ENCODE assay signal across 8 cellular contexts in the genomic region with DNA sequence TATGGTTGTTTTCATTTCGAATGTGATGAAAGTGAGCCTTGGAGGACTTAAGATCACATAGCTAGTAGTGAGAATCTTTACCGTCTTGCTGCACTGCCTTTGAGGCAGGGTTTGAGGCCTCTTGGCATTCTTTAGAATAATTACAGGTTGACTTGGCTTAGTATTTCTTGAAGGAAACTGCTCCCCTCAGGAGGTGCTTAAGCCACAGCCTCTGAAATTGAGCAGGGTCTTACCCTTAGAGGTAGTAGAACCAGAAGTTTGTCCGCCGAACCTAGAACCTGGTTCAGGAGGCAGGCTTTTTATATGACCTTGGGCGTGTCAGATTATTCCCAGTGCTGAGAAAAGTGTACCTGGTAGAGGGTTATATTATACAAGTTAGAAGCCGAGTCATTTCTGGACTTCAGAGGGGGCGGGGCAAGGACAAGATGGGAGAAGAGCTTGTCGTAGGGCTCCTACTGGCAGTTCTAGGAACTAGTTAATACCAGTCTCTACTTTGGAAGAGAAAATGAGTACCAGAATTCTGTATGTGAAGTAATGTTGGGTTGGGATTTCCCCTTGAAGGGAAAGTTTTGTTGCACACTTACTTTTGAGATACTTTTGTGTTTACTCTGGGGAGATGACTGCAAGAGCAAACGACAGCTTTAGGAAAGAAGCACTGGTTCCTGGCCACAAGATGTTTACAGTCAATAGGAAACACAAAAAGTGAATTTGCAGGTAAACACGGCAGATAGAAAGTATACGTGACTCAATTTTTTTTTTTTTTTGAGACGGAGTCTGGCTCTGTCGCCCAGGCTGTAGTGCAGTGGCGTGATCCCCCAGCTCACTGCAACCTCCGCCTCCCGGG. TPM values are rescaled to one million over a fixed set of nuclear protein-coding genes. Genes with fewer than 3 reads are reported as not detected.
DNase-seq lines count a peak whose midpoint lies in the region; ATAC-seq and TF ChIP-seq lines count a peak whose summit lies in the region.

No MANE protein-coding gene starts in this region.

- intact Hi-C loops in PC-9 (cut with micrococcal nuclease; ENCODE audit: unreplicated experiment): no loop called here

- H3K79me2 ChIP-seq in PC-9 (ENCODE audit: low read depth): peaks cover 58% of the 10 kb centered on the region

- H3K4me1 Mint-ChIP-seq in activated T-cell treated with anti-CD3 and anti-CD28 coated beads, Interleukin-2, amount 50 U/mL, for 72 hours (ENCODE audit: low read depth): peaks cover 66% of the 10 kb centered on the region
- H3K4me1 Mint-ChIP-seq in progenitor cell of endocrine pancreas (ENCODE audit: low read depth): peaks cover 23% of the 10 kb centered on the region

- H3K4me3 Mint-ChIP-seq in activated T-cell treated with anti-CD3 and anti-CD28 coated beads, Interleukin-2, amount 50 U/mL, for 72 hours: peak overlapping the region; percentile 89 to 99
- peak overlapping the region; percentile 88 for H3K4me3 Mint-ChIP-seq in progenitor cell of endocrine pancreas (ENCODE audit: low read depth)

- BruUV-seq in PC-9 (replicated peaks; lab: Mats Ljungman, UMichigan): TSS peak; percentile 60

- peak; percentile 38 for ATAC-seq in GM18858 (IDR thresholded peaks at IDR 0.05; ENCODE audit: unreplicated experiment)
- ATAC-seq in HG03103 (IDR thresholded peaks at IDR 0.05; ENCODE audit: low read depth, unreplicated experiment): peak; percentile 35
- peak; percentile 49 to 54 for ATAC-seq in activated T-cell treated with anti-CD3 and anti-CD28 coated beads, Interleukin-2, amount 50 U/mL, for 72 hours (replicated peaks in 1 of 2)
- no peak for ATAC-seq in HG02970 (IDR thresholded peaks at IDR 0.05; ENCODE audit: low FRiP score, unreplicated experiment)

- DNase-seq in AG08395 (ENCODE audit: low spot score): peak; percentile 71
- DNase-seq in PC-9: peak; percentile 62 to 81
- DNase-seq in activated T-cell treated with anti-CD3 and anti-CD28 coated beads, Interleukin-2, amount 50 U/mL, for 72 hours: peak; percentile 82 to 83
- peak; percentile 54 to 78 for DNase-seq in foreskin fibroblast
- no peak for DNase-seq in progenitor cell of endocrine pancreas (ENCODE audit: low spot score, unreplicated experiment)

- H3K27me3 ChIP-seq in PC-9 (ENCODE audit: insufficient read depth, low read depth): no peaks in the 10 kb centered on the region

- H2AFZ ChIP-seq in PC-9: peak overlapping the region; percentile 10; the same call in 1 of the 2 replicates

- POLR2A ChIA-PET in PC-9 (lab: Charles Lee; ENCODE audit: unreplicated experiment): interaction anchor here (0.5 to 1.2 kb wide), 5 partner anchors 32 to 651 kb away, joined by 3 to 6 read pairs (median 4); no protein-coding TSS in a partner anchor

- H4K20me1 ChIP-seq in PC-9 (ENCODE audit: insufficient read depth): peaks cover 53% of the 10 kb centered on the region

- TF ChIP-seq CTCF in PC-9 (conservative IDR thresholded peaks at IDR 0.05) (peak; percentile 54), foreskin fibroblast (IDR thresholded peaks at IDR 0.05; ENCODE audit: low read depth, low read length) (peak; percentile 18), progenitor cell of endocrine pancreas (IDR thresholded peaks at IDR 0.05; ENCODE audit: unreplicated experiment) (no peak)

- no peaks in the 10 kb centered on the region for H3K27me3 Mint-ChIP-seq in activated T-cell treated with anti-CD3 and anti-CD28 coated beads, Interleukin-2, amount 50 U/mL, for 72 hours (ENCODE audit: low read depth)
- peaks cover 32% of the 10 kb centered on the region for H3K27me3 Mint-ChIP-seq in progenitor cell of endocrine pancreas

- CTCF ChIA-PET in PC-9 (lab: Charles Lee): interaction anchor here (0.5 to 4.1 kb wide), 4 partner anchors 107 to 342 kb away, joined by 3 to 16 read pairs (median 10); no protein-coding TSS in a partner anchor

- peaks cover 2 to 7% of the 10 kb centered on the region in 2 donors for H3K9me3 Mint-ChIP-seq in activated T-cell treated with anti-CD3 and anti-CD28 coated beads, Interleukin-2, amount 50 U/mL, for 72 hours
- H3K9me3 Mint-ChIP-seq in progenitor cell of endocrine pancreas (ENCODE audit: low read depth): peaks cover 6% of the 10 kb centered on the region

- peaks cover 25 to 33% of the 10 kb centered on the region in 2 donors for H3K36me3 Mint-ChIP-seq in activated T-cell treated with anti-CD3 and anti-CD28 coated beads, Interleukin-2, amount 50 U/mL, for 72 hours (ENCODE audit: insufficient read depth in 2 of 2)
- H3K36me3 Mint-ChIP-seq in progenitor cell of endocrine pancreas (ENCODE audit: insufficient read depth): peaks cover 20% of the 10 kb centered on the region

- H3K4me2 ChIP-seq in PC-9: peak overlapping the region; percentile 90

- H3K9me2 ChIP-seq in PC-9 (ENCODE audit: insufficient read depth): 0 out of 2 replicates have a peak, but pooled peaks cover 3% of the 10 kb centered on the region

- peak overlapping the region; percentile 95 for H3K27ac ChIP-seq in PC-9

- H3K4me1 ChIP-seq in PC-9 (replicated peaks; ENCODE audit: insufficient read depth): peaks cover 35% of the 10 kb centered on the region

- peaks cover 20% of the 10 kb centered on the region for H3F3A ChIP-seq in PC-9 (ENCODE audit: insufficient read depth, low read depth)

- H3K36me3 ChIP-seq in PC-9 (ENCODE audit: low read depth): peaks cover 41% of the 10 kb centered on the region

- H3K9me3 ChIP-seq in PC-9 (ENCODE audit: insufficient read depth, low read depth): no peaks in the 10 kb centered on the region

- H3K27ac Mint-ChIP-seq in activated T-cell treated with anti-CD3 and anti-CD28 coated beads, Interleukin-2, amount 50 U/mL, for 72 hours: peak overlapping the region; percentile 88
- peak overlapping the region; percentile 97 for H3K27ac Mint-ChIP-seq in progenitor cell of endocrine pancreas

- H3K4me3 ChIP-seq in PC-9: peak overlapping the region; percentile 84
- peak overlapping the region; percentile 92 to 97 for H3K4me3 ChIP-seq in foreskin fibroblast (ENCODE audit: low read depth in 1 of 2, low read length in 2 of 2)

RNA-seq across cellular contexts. Expression of gene TFG, which starts 1.3 kb away (rescaled TPM):
- total RNA-seq in PC-9 (2021) (163 and 224 TPM in 2 replicates), progenitor cell of endocrine pancreas (108 and 111 TPM in 2 replicates)
- total RNA-seq in activated T-cell treated with anti-CD3 and anti-CD28 coated beads, Interleukin-2, amount 50 U/mL, for 72 hours: 10 to 100 TPM; 60.6 to 64.7 TPM
